In genomic region chr11:84780689-84781293, GRCh38 we compare ENCODE assay signal across 8 cellular contexts.
DNase-seq lines count a peak whose midpoint lies in the region; TF ChIP-seq lines count a peak whose summit lies in the region.

No MANE protein-coding gene starts in this region.

- H3K4me3 ChIP-seq in prostate gland = no peak overlapping the region

- CTCF ChIA-PET in RWPE1 (lab: Yijun Ruan, JAX) = interaction anchor here (0.6 to 1.5 kb wide), 2 partner anchors 13 to 390 kb away, joined by 3 read pairs; no protein-coding TSS in a partner anchor

- peak; percentile 21 for DNase-seq in Caki2 (ENCODE audit: low read depth)
- DNase-seq in HFFc6 = peak; percentile 12
- peak; percentile 1 for DNase-seq in RWPE1 (ENCODE audit: low spot score)
- no peak for DNase-seq in glutamatergic neuron
- no peak for DNase-seq in anterior cingulate cortex (lab: John Stamatoyannopoulos, UW)
- DNase-seq in activated CD4-positive, alpha-beta T cell treated with anti-CD3 and anti-CD28 coated beads, Interleukin-2, amount 50 U/mL, for 1 hour = no peak
- no peak for DNase-seq in prostate gland (ENCODE audit: low spot score)
- DNase-seq in activated T-helper 2 cell treated with anti-CD3 and anti-CD28 coated beads, Interferon-gamma antibody, Interleukin-2, Interleukin-4, amounts not matched to agents 10 μg/mL and 5 μg/mL and 100 μg/mL, durations not matched to agents 14 hours and 24 hours and 36 hours (ENCODE audit: low spot score) = no peak

- intact Hi-C loops in prostate gland (cut with DNase I) = no loop called here
- intact Hi-C loops in activated T-helper 2 cell treated with anti-CD3 and anti-CD28 coated beads, Interferon-gamma antibody, Interleukin-2, Interleukin-4, amounts not matched to agents 10 μg/mL and 5 μg/mL and 100 μg/mL, durations not matched to agents 14 hours and 24 hours and 36 hours (cut with micrococcal nuclease) = no loop called here

- H3K27ac ChIP-seq in RWPE1 (no peak overlapping the region), prostate gland (no peak overlapping the region)

- no peaks in the 10 kb centered on the region for H3K27me3 ChIP-seq in prostate gland (replicated peaks; ENCODE audit: insufficient read depth)

- no peaks in the 10 kb centered on the region for H3K36me3 Mint-ChIP-seq in HFFc6 (ENCODE audit: low read depth)
- no peaks in the 10 kb centered on the region for H3K36me3 Mint-ChIP-seq in glutamatergic neuron (ENCODE audit: unreplicated experiment)
- H3K36me3 Mint-ChIP-seq in activated T-helper 2 cell treated with anti-CD3 and anti-CD28 coated beads, Interferon-gamma antibody, Interleukin-2, Interleukin-4, amounts not matched to agents 10 μg/mL and 5 μg/mL and 100 μg/mL, durations not matched to agents 14 hours and 24 hours and 36 hours (ENCODE audit: low read depth) = no peaks in the 10 kb centered on the region

- H3K4me1 ChIP-seq in prostate gland (replicated peaks) = no peaks in the 10 kb centered on the region

- WGBS in prostate gland = 18% methylated on average over 3 of the region's 3 CpGs

- POLR2A ChIA-PET in RWPE1 (lab: Yijun Ruan, JAX; ENCODE audit: low non-redundant PET) = no interaction called here

- peaks cover 1% of the 10 kb centered on the region; the same call in 1 of the 2 replicates for H3K27me3 Mint-ChIP-seq in HFFc6 (ENCODE audit: insufficient read depth)
- no peaks in the 10 kb centered on the region for H3K27me3 Mint-ChIP-seq in glutamatergic neuron (ENCODE audit: unreplicated experiment)
- no peaks in the 10 kb centered on the region for H3K27me3 Mint-ChIP-seq in activated T-helper 2 cell treated with anti-CD3 and anti-CD28 coated beads, Interferon-gamma antibody, Interleukin-2, Interleukin-4, amounts not matched to agents 10 μg/mL and 5 μg/mL and 100 μg/mL, durations not matched to agents 14 hours and 24 hours and 36 hours (ENCODE audit: low read depth)

- no peak for TF ChIP-seq POLR2A in prostate gland (IDR thresholded peaks at IDR 0.05)

- no peaks in the 10 kb centered on the region for H3K9me3 ChIP-seq in prostate gland

- in situ Hi-C loops in Caki2 (cut with HindIII; ENCODE audit: low pct_unique_long_range_greater_than_20kb, low sequenced_read_pairs) = no loop called here

- H3K36me3 ChIP-seq in prostate gland = no peaks in the 10 kb centered on the region

- no peak overlapping the region for H3K4me3 Mint-ChIP-seq in HFFc6
- H3K4me3 Mint-ChIP-seq in glutamatergic neuron (ENCODE audit: unreplicated experiment) = no peak overlapping the region
- H3K4me3 Mint-ChIP-seq in activated T-helper 2 cell treated with anti-CD3 and anti-CD28 coated beads, Interferon-gamma antibody, Interleukin-2, Interleukin-4, amounts not matched to agents 10 μg/mL and 5 μg/mL and 100 μg/mL, durations not matched to agents 14 hours and 24 hours and 36 hours (ENCODE audit: low read depth) = no peak overlapping the region

- H3K4me1 Mint-ChIP-seq in HFFc6 (ENCODE audit: low read depth) (no peaks in the 10 kb centered on the region), glutamatergic neuron (ENCODE audit: low read depth, unreplicated experiment) (no peaks in the 10 kb centered on the region)
- H3K4me1 Mint-ChIP-seq in activated T-helper 2 cell treated with anti-CD3 and anti-CD28 coated beads, Interferon-gamma antibody, Interleukin-2, Interleukin-4, amounts not matched to agents 10 μg/mL and 5 μg/mL and 100 μg/mL, durations not matched to agents 14 hours and 24 hours and 36 hours (ENCODE audit: low read depth) = no peaks in the 10 kb centered on the region

- TF ChIP-seq CTCF in HFFc6 (IDR thresholded peaks at IDR 0.05) (peak; percentile 60), RWPE1 (conservative IDR thresholded peaks at IDR 0.05; ENCODE audit: low read depth) (peak; percentile 58), glutamatergic neuron (IDR thresholded peaks at IDR 0.05; ENCODE audit: partially characterized antibody, unreplicated experiment) (peak; percentile 41), prostate gland (IDR thresholded peaks at IDR 0.05) (peak in 2 of 4 experiments; percentile 11 to 46)

- H3K9me3 Mint-ChIP-seq in HFFc6 (no peaks in the 10 kb centered on the region), glutamatergic neuron (ENCODE audit: unreplicated experiment) (no peaks in the 10 kb centered on the region)
- H3K9me3 Mint-ChIP-seq in activated T-helper 2 cell treated with anti-CD3 and anti-CD28 coated beads, Interferon-gamma antibody, Interleukin-2, Interleukin-4, amounts not matched to agents 10 μg/mL and 5 μg/mL and 100 μg/mL, durations not matched to agents 14 hours and 24 hours and 36 hours = peaks cover 6% of the 10 kb centered on the region

- no peak overlapping the region for H3K27ac Mint-ChIP-seq in HFFc6
- H3K27ac Mint-ChIP-seq in glutamatergic neuron (ENCODE audit: unreplicated experiment) = no peak overlapping the region
- H3K27ac Mint-ChIP-seq in activated T-helper 2 cell treated with anti-CD3 and anti-CD28 coated beads, Interferon-gamma antibody, Interleukin-2, Interleukin-4, amounts not matched to agents 10 μg/mL and 5 μg/mL and 100 μg/mL, durations not matched to agents 14 hours and 24 hours and 36 hours = no peak overlapping the region

Comparison
In these comparisons a context has a peak if more than half of its experiments do, and no peak if none do; other contexts are left out.
1. DNase-seq: peak in Caki2 (single experiment), HFFc6 (single experiment) and RWPE1 (single experiment); none in glutamatergic neuron (single experiment), anterior cingulate cortex (0 of 58), activated CD4-positive, alpha-beta T cell treated with anti-CD3 and anti-CD28 coated beads, Interleukin-2, amount 50 U/mL, for 1 hour (single experiment), prostate gland (single experiment) and activated T-helper 2 cell treated with anti-CD3 and anti-CD28 coated beads, Interferon-gamma antibody, Interleukin-2, Interleukin-4, amounts not matched to agents 10 μg/mL and 5 μg/mL and 100 μg/mL, durations not matched to agents 14 hours and 24 hours and 36 hours (single experiment).